17 cellular contexts compared by ENCODE assay signal in the genomic region with DNA sequence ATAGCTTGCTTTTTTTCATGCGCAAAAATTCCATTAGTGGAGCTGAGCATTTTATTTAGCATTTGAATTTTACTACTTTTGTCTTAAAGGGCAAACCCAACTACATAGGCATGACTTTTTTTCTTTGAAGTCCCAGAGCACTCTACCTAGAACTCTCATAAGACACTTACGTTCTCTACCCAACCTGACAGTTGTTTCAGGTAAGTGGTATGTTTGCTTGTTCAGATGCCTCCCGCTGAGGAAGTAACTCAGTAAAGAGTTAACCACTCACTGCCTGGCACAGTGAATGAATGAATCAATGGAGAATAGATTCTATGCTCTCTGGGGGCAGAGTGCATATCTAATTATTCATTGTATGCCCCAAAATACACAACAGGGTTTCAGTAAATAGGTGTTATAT.
DNase-seq lines count a peak whose midpoint lies in the region; ATAC-seq and TF ChIP-seq lines count a peak whose summit lies in the region.
"Had no signal": no experiment of that assay in that cellular context is flagged by ENCODE, and none has a peak within 500 bp of the region (broad histone marks: within the 10 kb centered on the region; RNA-seq: fewer than 3 reads in every experiment).

No MANE protein-coding gene starts in this region.

- no peak overlapping the region for H2BK120ac ChIP-seq in IMR-90 (ENCODE audit: low read depth, low read length)

- no peak overlapping the region for H3K4me3 Mint-ChIP-seq in activated CD4-positive, alpha-beta T cell treated with anti-CD3 and anti-CD28 coated beads, Interleukin-2, amount 10 ng/mL, durations not matched to agents 24 days and 14 days
- H3K4me3 Mint-ChIP-seq in dendritic cell treated with granulocyte-macrophage colony-stimulating factor and Interleukin-4, amounts not matched to agents 40 ng/mL and 50 ng/mL, for 4 days: no peak overlapping the region

- H3K14ac ChIP-seq in IMR-90 (replicated peaks; ENCODE audit: low read depth, low read length): no peak overlapping the region

- no peak for TF ChIP-seq RAD21 in IMR-90 (IDR thresholded peaks at IDR 0.05; ENCODE audit: low read length)

- no peak overlapping the region for H2AK5ac ChIP-seq in IMR-90 (ENCODE audit: low read depth, low read length)

- in situ Hi-C loops in IMR-90 (cut with MboI; ENCODE audit: low sequenced_read_pairs): no loop called here

- no peak for TF ChIP-seq CTCF in IMR-90 (conservative IDR thresholded peaks at IDR 0.05; ENCODE audit: low read depth, low read length)

- no peak overlapping the region for H3K4ac ChIP-seq in IMR-90 (ENCODE audit: low read depth, low read length)

- H3K9ac ChIP-seq in IMR-90 (ENCODE audit: low read depth, low read length): no peak overlapping the region

- DNase-seq in activated CD4-positive, alpha-beta T cell treated with anti-CD3 and anti-CD28 coated beads, Interleukin-2, amount 10 ng/mL, durations not matched to agents 24 days and 14 days: peak; percentile 49
- no peak for DNase-seq in activated CD4-positive, alpha-beta T cell treated with anti-CD3 and anti-CD28 coated beads for 4 hours
- DNase-seq in IMR-90 (no peak), NCI-H345 (lab: John Stamatoyannopoulos, UW) (no peak), foreskin melanocyte (no peak)
- no peak for DNase-seq in activated CD8-positive, alpha-beta memory T cell treated with anti-CD3 and anti-CD28 coated beads, Interleukin-2, amount 50 U/mL, for 4 hours
- DNase-seq: DMS 273 treated with DMSO at 0.1 percent for 48 hours, GF-D8, H7, NCI-H1105 treated with DMSO at 0.1 percent for 48 hours, NCI-H187 treated with DMSO at 0.1 percent for 48 hours, NCI-H2171, NCI-H446 treated with DMSO at 0.1 percent for 48 hours, NCI-H82 had no signal

- no peak overlapping the region for H2AK9ac ChIP-seq in IMR-90 (replicated peaks; ENCODE audit: low read depth, low read length, poor library complexity)

- peak overlapping the region; percentile 23; the same call in 1 of the 2 replicates for H3K18ac ChIP-seq in IMR-90 (ENCODE audit: low read depth, low read length)

- no peak overlapping the region for H2BK15ac ChIP-seq in IMR-90 (ENCODE audit: low read depth, low read length)

- WGBS in IMR-90 (ENCODE audit: extremely low coverage in 2 of 2, insufficient read length in 1 of 2), 2 experiments: no CpG with 5 or more reads among the region's 3 CpGs

- no peak overlapping the region for H4K5ac ChIP-seq in IMR-90 (ENCODE audit: low read depth, low read length)

- no peak overlapping the region for H2BK5ac ChIP-seq in IMR-90 (ENCODE audit: low read depth, low read length, poor library complexity, severe bottlenecking)

- peaks cover 17% of the 10 kb centered on the region for H3K4me1 Mint-ChIP-seq in activated CD4-positive, alpha-beta T cell treated with anti-CD3 and anti-CD28 coated beads, Interleukin-2, amount 10 ng/mL, durations not matched to agents 24 days and 14 days
- peaks cover 76% of the 10 kb centered on the region for H3K4me1 Mint-ChIP-seq in dendritic cell treated with granulocyte-macrophage colony-stimulating factor and Interleukin-4, amounts not matched to agents 40 ng/mL and 50 ng/mL, for 4 days (ENCODE audit: low read depth)

- no TSS peak for BruUV-seq in IMR-90 (replicated peaks; lab: Mats Ljungman, UMichigan)

- H3K4me1 ChIP-seq in IMR-90 (ENCODE audit: control insufficient read depth, insufficient read depth, low read length): no peaks in the 10 kb centered on the region

- H2AFZ ChIP-seq in IMR-90 (replicated peaks; ENCODE audit: low read length, poor library complexity): no peak overlapping the region

- no peak for TF ChIP-seq POLR2A in IMR-90 (IDR thresholded peaks at IDR 0.05; ENCODE audit: low read depth, low read length)

- no peaks in the 10 kb centered on the region for H3K36me3 ChIP-seq in IMR-90 (ENCODE audit: control insufficient read depth, insufficient read depth, low read length)

- no peaks in the 10 kb centered on the region for H3K9me3 ChIP-seq in IMR-90 (ENCODE audit: control insufficient read depth, insufficient read depth, low read length)

- POLR2A ChIA-PET in IMR-90 (lab: Charles Lee; ENCODE audit: unreplicated experiment): no interaction called here

- H4K20me1 ChIP-seq in IMR-90 (ENCODE audit: insufficient read depth, low read length): no peaks in the 10 kb centered on the region

- intact Hi-C loops in activated CD4-positive, alpha-beta T cell treated with anti-CD3 and anti-CD28 coated beads, Interleukin-2, amount 10 ng/mL, durations not matched to agents 24 days and 14 days (cut with micrococcal nuclease): loop anchor here (1.0 to 10.0 kb wide), 3 partner anchors 27 to 389 kb away; no protein-coding TSS in a partner anchor
- intact Hi-C loops in IMR-90 (cut with micrococcal nuclease): no loop called here
- intact Hi-C loops in dendritic cell treated with granulocyte-macrophage colony-stimulating factor and Interleukin-4, amounts not matched to agents 40 ng/mL and 50 ng/mL, for 4 days (cut with micrococcal nuclease): loop anchor here (5.0 kb wide), 1 partner anchor 81 kb away; no protein-coding TSS in a partner anchor

- H3K56ac ChIP-seq in IMR-90 (ENCODE audit: extremely low read depth, insufficient read depth, low read length): no peak overlapping the region

- no peak overlapping the region for H3K27ac Mint-ChIP-seq in activated CD4-positive, alpha-beta T cell treated with anti-CD3 and anti-CD28 coated beads, Interleukin-2, amount 10 ng/mL, durations not matched to agents 24 days and 14 days
- peak overlapping the region; percentile 72 for H3K27ac Mint-ChIP-seq in dendritic cell treated with granulocyte-macrophage colony-stimulating factor and Interleukin-4, amounts not matched to agents 40 ng/mL and 50 ng/mL, for 4 days

- dilution Hi-C loops in IMR-90 (cut with HindIII; ENCODE audit: low sequenced_read_pairs, unreplicated experiment): no loop called here

- no peak overlapping the region for H3K27ac ChIP-seq in IMR-90 (ENCODE audit: insufficient read depth, low read length)
- H3K27ac ChIP-seq: C4-2B had no signal

- H3K36me3 Mint-ChIP-seq in activated CD4-positive, alpha-beta T cell treated with anti-CD3 and anti-CD28 coated beads, Interleukin-2, amount 10 ng/mL, durations not matched to agents 24 days and 14 days (ENCODE audit: low read depth): peaks cover 4% of the 10 kb centered on the region
- H3K36me3 Mint-ChIP-seq in dendritic cell treated with granulocyte-macrophage colony-stimulating factor and Interleukin-4, amounts not matched to agents 40 ng/mL and 50 ng/mL, for 4 days (ENCODE audit: low read depth): no peaks in the 10 kb centered on the region

- H3K4me3 ChIP-seq in IMR-90 (ENCODE audit: insufficient read depth, low read depth, low read length): no peak overlapping the region

- H3K9me3 Mint-ChIP-seq in activated CD4-positive, alpha-beta T cell treated with anti-CD3 and anti-CD28 coated beads, Interleukin-2, amount 10 ng/mL, durations not matched to agents 24 days and 14 days: peaks cover 22% of the 10 kb centered on the region
- H3K9me3 Mint-ChIP-seq in dendritic cell treated with granulocyte-macrophage colony-stimulating factor and Interleukin-4, amounts not matched to agents 40 ng/mL and 50 ng/mL, for 4 days: peaks cover 6% of the 10 kb centered on the region

- H3K4me2 ChIP-seq in IMR-90 (ENCODE audit: low read depth, low read length): no peak overlapping the region

- H3K79me1 ChIP-seq in IMR-90 (ENCODE audit: low read depth in 1 of 2, low read length in 2 of 2): no peaks in the 10 kb centered on the region

- no peak overlapping the region for H3K23ac ChIP-seq in IMR-90 (ENCODE audit: low read depth, low read length)

- H4K91ac ChIP-seq in IMR-90 (ENCODE audit: insufficient read depth, low read depth, low read length): no peak overlapping the region

- ATAC-seq in IMR-90 (ENCODE audit: low read depth): no peak
- ATAC-seq: Panc1 had no signal

- CTCF ChIA-PET in IMR-90 (lab: Yijun Ruan, JAX): interaction anchor here (1.4 kb wide), 1 partner anchor 120 kb away, joined by 3 read pairs; no protein-coding TSS in a partner anchor

- H3K27me3 ChIP-seq in IMR-90 (ENCODE audit: control insufficient read depth, insufficient read depth, low read length): no peaks in the 10 kb centered on the region

- H3K9me1 ChIP-seq in IMR-90 (ENCODE audit: insufficient read depth, low read length): no peaks in the 10 kb centered on the region

- no peak overlapping the region for H2BK20ac ChIP-seq in IMR-90 (ENCODE audit: low read depth, low read length)

- peaks cover 6% of the 10 kb centered on the region for H3K27me3 Mint-ChIP-seq in activated CD4-positive, alpha-beta T cell treated with anti-CD3 and anti-CD28 coated beads, Interleukin-2, amount 10 ng/mL, durations not matched to agents 24 days and 14 days
- peaks cover 3% of the 10 kb centered on the region for H3K27me3 Mint-ChIP-seq in dendritic cell treated with granulocyte-macrophage colony-stimulating factor and Interleukin-4, amounts not matched to agents 40 ng/mL and 50 ng/mL, for 4 days

- H4K8ac ChIP-seq in IMR-90 (ENCODE audit: low read depth in 2 of 2, low read length in 2 of 2): no peak overlapping the region

TF ChIP-seq in IMR-90, 13 proteins besides CTCF, POLR2A, EP300 and RAD21:
- TF ChIP-seq MAFK (IDR thresholded peaks at IDR 0.05; ENCODE audit: low read depth, low read length): no peak
- no peak for TF ChIP-seq CHD1 (IDR thresholded peaks at IDR 0.05; ENCODE audit: low read depth, low read length)
- no peak for TF ChIP-seq MAZ (IDR thresholded peaks at IDR 0.05; ENCODE audit: borderline replicate concordance, low read depth, low read length)
- TF ChIP-seq, protein P1, sequence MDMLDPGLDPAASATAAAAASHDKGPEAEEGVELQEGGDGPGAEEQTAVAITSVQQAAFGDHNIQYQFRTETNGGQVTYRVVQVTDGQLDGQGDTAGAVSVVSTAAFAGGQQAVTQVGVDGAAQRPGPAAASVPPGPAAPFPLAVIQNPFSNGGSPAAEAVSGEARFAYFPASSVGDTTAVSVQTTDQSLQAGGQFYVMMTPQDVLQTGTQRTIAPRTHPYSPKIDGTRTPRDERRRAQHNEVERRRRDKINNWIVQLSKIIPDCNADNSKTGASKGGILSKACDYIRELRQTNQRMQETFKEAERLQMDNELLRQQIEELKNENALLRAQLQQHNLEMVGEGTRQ (IDR thresholded peaks at IDR 0.05; ENCODE audit: low read depth, low read length): no peak
- TF ChIP-seq RFX5 (IDR thresholded peaks at IDR 0.05; ENCODE audit: low read depth, low read length): no peak
- no peak for TF ChIP-seq SMC3 (IDR thresholded peaks at IDR 0.05; ENCODE audit: low read depth, low read length)
- no peak for TF ChIP-seq NFE2L2 (IDR thresholded peaks at IDR 0.05; ENCODE audit: low read depth, low read length)
- no peak for TF ChIP-seq MXI1 (IDR thresholded peaks at IDR 0.05; ENCODE audit: borderline replicate concordance, low read depth, low read length)
